In genomic region chr1:211331011-211331709, GRCh38 we compare ENCODE assay signal across 14 cellular contexts. TPM values are rescaled to one million over a fixed set of nuclear protein-coding genes. Genes with fewer than 3 reads are reported as not detected.
DNase-seq lines count a peak whose midpoint lies in the region; ATAC-seq, FAIRE-seq and TF ChIP-seq lines count a peak whose summit lies in the region.
"Had no signal": no experiment of that assay in that cellular context is flagged by ENCODE, and none has a peak within 500 bp of the region (broad histone marks: within the 10 kb centered on the region; RNA-seq: fewer than 3 reads in every experiment).

No MANE protein-coding gene starts in this region.

- peak overlapping the region; percentile 93 for H3K27ac Mint-ChIP-seq in activated T-cell treated with anti-CD3 and anti-CD28 coated beads, Interleukin-2, amount 50 U/mL, for 24 hours
- H3K27ac Mint-ChIP-seq in stimulated activated naive CD8-positive, alpha-beta T cell treated with anti-CD3 and anti-CD28 coated beads, Interleukin-15, amount 100 ng/mL, for 72 hours: no peak overlapping the region
- H3K27ac Mint-ChIP-seq: nephron progenitor cell had no signal

- H3K36me3 ChIP-seq in bronchial epithelial cell (ENCODE audit: control insufficient read depth, insufficient read depth, low read length) (no peaks in the 10 kb centered on the region), MM.1S (replicated peaks; ENCODE audit: insufficient read depth, low read length) (no peaks in the 10 kb centered on the region)

- peak overlapping the region; percentile 89 for H3K4me3 Mint-ChIP-seq in activated T-cell treated with anti-CD3 and anti-CD28 coated beads, Interleukin-2, amount 50 U/mL, for 24 hours
- H3K4me3 Mint-ChIP-seq in stimulated activated naive CD8-positive, alpha-beta T cell treated with anti-CD3 and anti-CD28 coated beads, Interleukin-15, amount 100 ng/mL, for 72 hours: peak overlapping the region; percentile 90 to 91
- H3K4me3 Mint-ChIP-seq: nephron progenitor cell had no signal

- peaks cover 38% of the 10 kb centered on the region for H3F3A ChIP-seq in MM.1S (ENCODE audit: insufficient read depth, low read length)

- peaks cover 57% of the 10 kb centered on the region for H3K79me2 ChIP-seq in MM.1S (ENCODE audit: low read length)

- H2AFZ ChIP-seq in MM.1S (ENCODE audit: low read length): no peak overlapping the region

- no peak for ATAC-seq in stimulated activated naive CD8-positive, alpha-beta T cell treated with anti-CD3 and anti-CD28 coated beads, Interleukin-15, amount 100 ng/mL, for 72 hours
- ATAC-seq in HG02885 (IDR thresholded peaks at IDR 0.05; ENCODE audit: poor library complexity, unreplicated experiment): no peak

- peaks cover 84% of the 10 kb centered on the region for H3K4me1 Mint-ChIP-seq in activated T-cell treated with anti-CD3 and anti-CD28 coated beads, Interleukin-2, amount 50 U/mL, for 24 hours (ENCODE audit: low read depth)
- H3K4me1 Mint-ChIP-seq in stimulated activated naive CD8-positive, alpha-beta T cell treated with anti-CD3 and anti-CD28 coated beads, Interleukin-15, amount 100 ng/mL, for 72 hours: peaks cover 81% of the 10 kb centered on the region

- H3K27me3 Mint-ChIP-seq in activated T-cell treated with anti-CD3 and anti-CD28 coated beads, Interleukin-2, amount 50 U/mL, for 24 hours: no peaks in the 10 kb centered on the region
- H3K27me3 Mint-ChIP-seq in stimulated activated naive CD8-positive, alpha-beta T cell treated with anti-CD3 and anti-CD28 coated beads, Interleukin-15, amount 100 ng/mL, for 72 hours: no peaks in the 10 kb centered on the region

- H3K36me3 Mint-ChIP-seq in activated T-cell treated with anti-CD3 and anti-CD28 coated beads, Interleukin-2, amount 50 U/mL, for 24 hours (ENCODE audit: low read depth): peaks cover 50% of the 10 kb centered on the region

- H3K4me2 ChIP-seq in MM.1S (ENCODE audit: low read depth, low read length): no peak overlapping the region

- H4K20me1 ChIP-seq in MM.1S (ENCODE audit: insufficient read depth, low read length): no peaks in the 10 kb centered on the region; the same call in 1 of the 2 replicates

- H3K4me1 ChIP-seq in MM.1S (ENCODE audit: low read length): peaks cover 62% of the 10 kb centered on the region

- H3K9me3 Mint-ChIP-seq in activated T-cell treated with anti-CD3 and anti-CD28 coated beads, Interleukin-2, amount 50 U/mL, for 24 hours: no peaks in the 10 kb centered on the region
- H3K9me3 Mint-ChIP-seq in stimulated activated naive CD8-positive, alpha-beta T cell treated with anti-CD3 and anti-CD28 coated beads, Interleukin-15, amount 100 ng/mL, for 72 hours: no peaks in the 10 kb centered on the region
- H3K9me3 Mint-ChIP-seq: nephron progenitor cell had no signal

- H3K4me3 ChIP-seq in bronchial epithelial cell (ENCODE audit: low read depth, low read length): no peak overlapping the region
- no peak overlapping the region for H3K4me3 ChIP-seq in MM.1S (ENCODE audit: low read length)

- no peak for FAIRE-seq in bronchial epithelial cell (lab: Jason Lieb, UNC)
- FAIRE-seq: frontal cortex, kidney, RCC 7860 had no signal

- H3K9ac ChIP-seq in MM.1S (ENCODE audit: low read length): no peak overlapping the region

- H3K27me3 ChIP-seq in bronchial epithelial cell (ENCODE audit: control insufficient read depth, insufficient read depth, low read length): no peaks in the 10 kb centered on the region
- H3K27me3 ChIP-seq in MM.1S (replicated peaks; ENCODE audit: insufficient read depth, low read length): no peaks in the 10 kb centered on the region

- DNase-seq in activated T-cell treated with anti-CD3 and anti-CD28 coated beads, Interleukin-2, amount 50 U/mL, for 24 hours: no peak
- DNase-seq in activated T-cell treated with anti-CD3 and anti-CD28 coated beads for 4 hours (no peak), RPMI7951 (ENCODE audit: low read depth) (peak; percentile 82), bronchial epithelial cell (ENCODE audit: low read depth) (peak; percentile 83), MM.1S (no peak)
- no peak for DNase-seq in stimulated activated naive CD8-positive, alpha-beta T cell treated with anti-CD3 and anti-CD28 coated beads, Interleukin-15, amount 100 ng/mL, for 72 hours
- DNase-seq in activated CD4-positive, CD25-positive, alpha-beta regulatory T cell (lab: John Stamatoyannopoulos, UW): no peak
- DNase-seq: activated effector memory CD4-positive, alpha-beta T cell treated with anti-CD3 and anti-CD28 coated beads, Interleukin-2, amount 50 U/mL, for 16 hours; kidney; NCI-H226; nephron progenitor cell had no signal

- no peaks in the 10 kb centered on the region for H3K9me2 ChIP-seq in MM.1S (replicated peaks; ENCODE audit: insufficient read depth, low read length)

- no peaks in the 10 kb centered on the region for H3K9me3 ChIP-seq in MM.1S (replicated peaks; ENCODE audit: insufficient read depth, low read length)

- no peak overlapping the region for H3K27ac ChIP-seq in MM.1S (ENCODE audit: low read length)

- TF ChIP-seq CTCF in bronchial epithelial cell (IDR thresholded peaks at IDR 0.05; ENCODE audit: insufficient read depth, low read length, severe bottlenecking): no peak
- TF ChIP-seq CTCF in MM.1S (IDR thresholded peaks at IDR 0.05; ENCODE audit: low read length): no peak

RNA-seq across cellular contexts. Expression of gene TRAF5, which starts 4.5 kb away (rescaled TPM):
- total RNA-seq in RPMI7951 (2014; rRNA removed; shearing (Covaris generic)): 6.4 and 7.9 TPM in 2 replicates
- total RNA-seq in bronchial epithelial cell: 1.6 and 1.8 TPM in 2 replicates

Comparison
In these comparisons a context has a peak if more than half of its experiments do, and no peak if none do; other contexts are left out.
1. DNase-seq: peak in RPMI7951 (single experiment) and bronchial epithelial cell (single experiment); none in activated T-cell treated with anti-CD3 and anti-CD28 coated beads, Interleukin-2, amount 50 U/mL, for 24 hours (single experiment), activated T-cell treated with anti-CD3 and anti-CD28 coated beads for 4 hours (single experiment), stimulated activated naive CD8-positive, alpha-beta T cell treated with anti-CD3 and anti-CD28 coated beads, Interleukin-15, amount 100 ng/mL, for 72 hours (0 of 2), MM.1S (single experiment) and activated CD4-positive, CD25-positive, alpha-beta regulatory T cell (0 of 4).